1 cellular context compared by ENCODE assay signal in the genomic region with DNA sequence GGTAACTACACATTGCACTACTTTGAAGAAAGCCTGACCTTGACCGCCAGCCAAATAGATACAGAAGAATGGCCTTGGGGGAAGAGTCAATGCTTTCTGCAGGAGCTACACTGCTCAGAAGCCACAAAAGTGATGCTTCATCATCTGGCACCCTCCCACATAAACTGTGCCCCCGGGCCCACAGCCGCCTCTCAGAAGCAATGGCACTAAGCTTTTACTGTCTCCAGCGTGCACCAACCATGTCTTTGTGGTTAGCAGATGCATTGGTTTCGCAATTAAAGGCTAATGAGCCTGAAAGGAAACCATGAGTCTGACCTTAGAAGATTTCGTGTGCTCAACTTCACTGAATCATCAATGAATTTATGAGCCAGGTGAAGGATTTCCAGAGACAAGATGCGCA.
A peak's percentile ranks its signal among the peaks of the same experiment; 100 is the strongest.
TF ChIP-seq lines count a peak whose summit lies in the region.

No MANE protein-coding gene starts in this region.

TF ChIP-seq in IMR-90, 13 proteins besides CTCF, POLR2A, EP300 and RAD21:
- TF ChIP-seq FOS (IDR thresholded peaks at IDR 0.05; ENCODE audit: low read depth, low read length) (peak; percentile 35; the same call in 1 of the 2 replicates), CEBPB (IDR thresholded peaks at IDR 0.05; ENCODE audit: low read depth, low read length) (peak; percentile 97), MAZ (IDR thresholded peaks at IDR 0.05; ENCODE audit: borderline replicate concordance, low read depth, low read length) (no peak), SMC3 (IDR thresholded peaks at IDR 0.05; ENCODE audit: low read depth, low read length) (peak; percentile 3; the same call in 1 of the 2 replicates), NFE2L2 (IDR thresholded peaks at IDR 0.05; ENCODE audit: low read depth, low read length) (0 out of 2 replicates have a peak, but pooled peaks have one; percentile 21), RFX5 (IDR thresholded peaks at IDR 0.05; ENCODE audit: low read depth, low read length) (no peak), BHLHE40 (IDR thresholded peaks at IDR 0.05; ENCODE audit: low read depth, low read length) (peak; percentile 53; the same call in 1 of the 2 replicates)
- TF ChIP-seq, protein P1, sequence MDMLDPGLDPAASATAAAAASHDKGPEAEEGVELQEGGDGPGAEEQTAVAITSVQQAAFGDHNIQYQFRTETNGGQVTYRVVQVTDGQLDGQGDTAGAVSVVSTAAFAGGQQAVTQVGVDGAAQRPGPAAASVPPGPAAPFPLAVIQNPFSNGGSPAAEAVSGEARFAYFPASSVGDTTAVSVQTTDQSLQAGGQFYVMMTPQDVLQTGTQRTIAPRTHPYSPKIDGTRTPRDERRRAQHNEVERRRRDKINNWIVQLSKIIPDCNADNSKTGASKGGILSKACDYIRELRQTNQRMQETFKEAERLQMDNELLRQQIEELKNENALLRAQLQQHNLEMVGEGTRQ (IDR thresholded peaks at IDR 0.05; ENCODE audit: low read depth, low read length): no peak
- TF ChIP-seq, protein P2, sequence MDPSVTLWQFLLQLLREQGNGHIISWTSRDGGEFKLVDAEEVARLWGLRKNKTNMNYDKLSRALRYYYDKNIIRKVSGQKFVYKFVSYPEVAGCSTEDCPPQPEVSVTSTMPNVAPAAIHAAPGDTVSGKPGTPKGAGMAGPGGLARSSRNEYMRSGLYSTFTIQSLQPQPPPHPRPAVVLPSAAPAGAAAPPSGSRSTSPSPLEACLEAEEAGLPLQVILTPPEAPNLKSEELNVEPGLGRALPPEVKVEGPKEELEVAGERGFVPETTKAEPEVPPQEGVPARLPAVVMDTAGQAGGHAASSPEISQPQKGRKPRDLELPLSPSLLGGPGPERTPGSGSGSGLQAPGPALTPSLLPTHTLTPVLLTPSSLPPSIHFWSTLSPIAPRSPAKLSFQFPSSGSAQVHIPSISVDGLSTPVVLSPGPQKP (IDR thresholded peaks at IDR 0.05; ENCODE audit: borderline replicate concordance, low read depth, low read length): no peak
